30 cellular contexts compared by ENCODE assay signal in the genomic region with DNA sequence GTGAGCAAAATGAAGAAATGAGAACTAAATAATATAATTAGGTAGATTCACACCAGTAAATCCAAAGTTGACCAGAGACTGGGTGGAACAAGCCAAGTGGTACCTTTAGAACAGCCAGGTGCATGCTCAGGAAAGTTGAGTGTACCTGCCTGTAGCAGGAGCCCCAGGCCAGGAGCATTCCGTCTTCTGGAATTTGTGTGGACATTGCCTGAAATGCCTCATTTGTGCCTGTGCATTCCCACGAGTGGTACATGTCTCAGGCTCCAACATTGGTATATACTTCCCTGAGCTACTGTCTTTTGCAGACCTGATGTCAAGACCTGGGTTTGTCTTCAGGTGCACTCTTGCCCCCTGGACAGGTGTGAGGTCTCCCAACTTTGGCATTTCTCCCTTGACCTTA.
"Had no signal": no experiment of that assay in that cellular context is flagged by ENCODE, and none has a peak within 500 bp of the region (broad histone marks: within the 10 kb centered on the region; RNA-seq: fewer than 3 reads in every experiment).

No MANE protein-coding gene starts in this region.

- H3K27me3 ChIP-seq: adrenal gland, ascending aorta, body of pancreas, brain microvascular endothelial cell had no signal

- H3K27ac ChIP-seq: adrenal gland, ascending aorta, body of pancreas, brain microvascular endothelial cell, breast epithelium, cardiac muscle cell had no signal

- DNase-seq: activated effector memory CD4-positive, alpha-beta T cell treated with anti-CD3 and anti-CD28 coated beads, Interleukin-2, amount 50 U/mL, for 16 hours; activated effector memory CD4-positive, alpha-beta T cell treated with Interleukin-2 at 50 U/mL for 16 hours; activated gamma-delta T cell; activated gamma-delta T cell treated with Interleukin-2 at 50 U/mL for 16 hours; activated naive CD4-positive, alpha-beta T cell; activated naive CD4-positive, alpha-beta T cell treated with anti-CD3 and anti-CD28 coated beads for 36 hours; activated naive CD4-positive, alpha-beta T cell treated with anti-CD3 and anti-CD28 coated beads, Interleukin-2, amount 10 ng/mL, durations not matched to agents 7 days and 5 days; activated naive CD4-positive, alpha-beta T cell treated with anti-CD3 and anti-CD28 coated beads, Interleukin-2, amount 50 U/mL, for 16 hours; activated naive CD4-positive, alpha-beta T cell treated with Interleukin-2 at 50 U/mL for 16 hours; activated naive CD8-positive, alpha-beta T cell treated with anti-CD3 and anti-CD28 coated beads for 36 hours; activated naive CD8-positive, alpha-beta T cell treated with anti-CD3 and anti-CD28 coated beads, Interleukin-2, amount 10 ng/mL, durations not matched to agents 7 days and 5 days; activated naive CD8-positive, alpha-beta T cell treated with anti-CD3 and anti-CD28 coated beads, Interleukin-2, amount 50 U/mL, for 24 hours; activated T-cell treated with anti-CD3 and anti-CD28 coated beads, Interleukin-2, amount 50 U/mL, for 1 hour; activated T-cell treated with anti-CD3 and anti-CD28 coated beads, Interleukin-2, amount 50 U/mL, for 24 hours; activated T-cell treated with anti-CD3 and anti-CD28 coated beads, Interleukin-2, amount 50 U/mL, for 4 hours; activated T-cell treated with anti-CD3 and anti-CD28 coated beads, Interleukin-2, amount 50 U/mL, for 48 hours; activated T-cell treated with anti-CD3 and anti-CD28 coated beads, Interleukin-2, amount 50 U/mL, for 72 hours; adrenal gland; amniotic stem cell; amygdala; anterior cingulate cortex; aorta; body of pancreas; brain microvascular endothelial cell; caudate nucleus; central memory CD4-positive, alpha-beta T cell; cerebellar nuclear complex had no signal

- H3K36me3 ChIP-seq: adrenal gland, ascending aorta, brain microvascular endothelial cell, breast epithelium, cardiac muscle cell had no signal

- H3K4me1 ChIP-seq: adrenal gland, ascending aorta, body of pancreas, breast epithelium had no signal

- H3K4me3 ChIP-seq: adrenal gland, ascending aorta, body of pancreas, breast epithelium, cardiac muscle cell had no signal

- H3K9me3 ChIP-seq: adrenal gland, ascending aorta, body of pancreas, breast epithelium had no signal
